Comparison of ENCODE assay signal across 3 cellular contexts in the genomic region with DNA sequence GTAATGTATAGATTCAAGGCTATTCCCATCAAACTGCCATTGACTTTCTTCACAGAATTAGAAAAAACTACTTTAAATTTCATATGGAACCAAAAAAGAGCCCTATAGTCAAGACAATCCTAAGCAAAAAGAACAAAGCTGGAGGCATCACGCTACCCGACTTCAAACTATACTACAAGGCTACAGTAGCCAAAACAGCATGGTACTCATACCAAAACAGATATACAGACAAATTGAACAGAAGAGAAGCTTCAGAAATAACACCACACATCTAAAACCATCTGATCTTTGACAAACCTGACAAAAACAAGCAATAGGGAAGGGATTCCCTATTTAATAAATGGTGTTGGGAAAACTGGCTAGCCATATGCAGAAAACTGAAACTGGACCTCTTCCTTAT. TPM values are rescaled to one million over a fixed set of nuclear protein-coding genes. Genes with fewer than 3 reads are reported as not detected.
"Had no signal": no experiment of that assay in that cellular context is flagged by ENCODE, and none has a peak within 500 bp of the region (broad histone marks: within the 10 kb centered on the region; RNA-seq: fewer than 3 reads in every experiment).

No MANE protein-coding gene starts in this region.

RNA-seq across cellular contexts. Expression of a gene that starts 7.4 kb away (rescaled TPM):
- total RNA-seq: activated T-cell treated with anti-CD3 and anti-CD28 coated beads, Interleukin-2, amount 50 U/mL, for 4 hours; activated T-helper 2 cell treated with anti-CD3 and anti-CD28 coated beads, Interferon-gamma antibody, Interleukin-2, Interleukin-4, amounts not matched to agents 10 μg/mL and 5 μg/mL and 100 μg/mL, durations not matched to agents 14 hours and 24 hours and 36 hours; ascending aorta had no signal
